ENCODE assay signal across 2 cellular contexts in the genomic region with DNA sequence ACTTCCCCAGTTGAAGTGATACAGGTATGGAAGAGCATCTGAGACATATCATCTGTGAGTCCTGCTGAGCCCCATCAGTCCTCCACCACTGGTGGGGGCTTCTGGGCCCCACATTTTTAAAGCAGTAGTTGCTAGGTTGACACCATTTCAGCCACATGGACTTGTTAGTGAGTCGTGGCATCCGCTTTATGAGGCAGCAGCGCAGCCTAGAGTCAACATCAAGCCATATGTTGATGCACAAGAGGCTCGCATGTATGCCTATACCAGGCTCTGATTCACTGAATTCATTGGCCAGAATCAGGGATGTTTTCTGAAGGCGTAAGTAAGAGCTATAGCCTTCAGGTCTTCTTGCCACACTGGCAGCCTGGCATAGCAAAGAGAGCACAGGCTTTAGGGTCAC.
TF ChIP-seq lines count a peak whose summit lies in the region.

No MANE protein-coding gene starts in this region.

TF ChIP-seq in HepG2, 621 proteins besides CTCF, POLR2A, EP300 and RAD21:
- TF ChIP-seq ISL2 (CRISPR knock-in tag; IDR thresholded peaks at IDR 0.05) (no peak), RBM39 (IDR thresholded peaks at IDR 0.05; ENCODE audit: low read depth, low read length, poor library complexity, severe bottlenecking) (no peak), STAG1 (CRISPR knock-in tag; IDR thresholded peaks at IDR 0.05) (peak; percentile 18; the same call in 1 of the 2 replicates)
- TF ChIP-seq, protein P1, sequence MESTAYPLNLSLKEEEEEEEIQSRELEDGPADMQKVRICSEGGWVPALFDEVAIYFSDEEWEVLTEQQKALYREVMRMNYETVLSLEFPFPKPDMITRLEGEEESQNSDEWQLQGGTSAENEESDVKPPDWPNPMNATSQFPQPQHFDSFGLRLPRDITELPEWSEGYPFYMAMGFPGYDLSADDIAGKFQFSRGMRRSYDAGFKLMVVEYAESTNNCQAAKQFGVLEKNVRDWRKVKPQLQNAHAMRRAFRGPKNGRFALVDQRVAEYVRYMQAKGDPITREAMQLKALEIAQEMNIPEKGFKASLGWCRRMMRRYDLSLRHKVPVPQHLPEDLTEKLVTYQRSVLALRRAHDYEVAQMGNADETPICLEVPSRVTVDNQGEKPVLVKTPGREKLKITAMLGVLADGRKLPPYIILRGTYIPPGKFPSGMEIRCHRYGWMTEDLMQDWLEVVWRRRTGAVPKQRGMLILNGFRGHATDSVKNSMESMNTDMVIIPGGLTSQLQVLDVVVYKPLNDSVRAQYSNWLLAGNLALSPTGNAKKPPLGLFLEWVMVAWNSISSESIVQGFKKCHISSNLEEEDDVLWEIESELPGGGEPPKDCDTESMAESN (CRISPR knock-in tag; conservative IDR thresholded peaks at IDR 0.05): no peak
TF ChIP-seq in HepG2: peak in this region for 1.

TF ChIP-seq in Ishikawa, 13 proteins besides CTCF, POLR2A, EP300 and RAD21:
- TF ChIP-seq, protein P2, sequence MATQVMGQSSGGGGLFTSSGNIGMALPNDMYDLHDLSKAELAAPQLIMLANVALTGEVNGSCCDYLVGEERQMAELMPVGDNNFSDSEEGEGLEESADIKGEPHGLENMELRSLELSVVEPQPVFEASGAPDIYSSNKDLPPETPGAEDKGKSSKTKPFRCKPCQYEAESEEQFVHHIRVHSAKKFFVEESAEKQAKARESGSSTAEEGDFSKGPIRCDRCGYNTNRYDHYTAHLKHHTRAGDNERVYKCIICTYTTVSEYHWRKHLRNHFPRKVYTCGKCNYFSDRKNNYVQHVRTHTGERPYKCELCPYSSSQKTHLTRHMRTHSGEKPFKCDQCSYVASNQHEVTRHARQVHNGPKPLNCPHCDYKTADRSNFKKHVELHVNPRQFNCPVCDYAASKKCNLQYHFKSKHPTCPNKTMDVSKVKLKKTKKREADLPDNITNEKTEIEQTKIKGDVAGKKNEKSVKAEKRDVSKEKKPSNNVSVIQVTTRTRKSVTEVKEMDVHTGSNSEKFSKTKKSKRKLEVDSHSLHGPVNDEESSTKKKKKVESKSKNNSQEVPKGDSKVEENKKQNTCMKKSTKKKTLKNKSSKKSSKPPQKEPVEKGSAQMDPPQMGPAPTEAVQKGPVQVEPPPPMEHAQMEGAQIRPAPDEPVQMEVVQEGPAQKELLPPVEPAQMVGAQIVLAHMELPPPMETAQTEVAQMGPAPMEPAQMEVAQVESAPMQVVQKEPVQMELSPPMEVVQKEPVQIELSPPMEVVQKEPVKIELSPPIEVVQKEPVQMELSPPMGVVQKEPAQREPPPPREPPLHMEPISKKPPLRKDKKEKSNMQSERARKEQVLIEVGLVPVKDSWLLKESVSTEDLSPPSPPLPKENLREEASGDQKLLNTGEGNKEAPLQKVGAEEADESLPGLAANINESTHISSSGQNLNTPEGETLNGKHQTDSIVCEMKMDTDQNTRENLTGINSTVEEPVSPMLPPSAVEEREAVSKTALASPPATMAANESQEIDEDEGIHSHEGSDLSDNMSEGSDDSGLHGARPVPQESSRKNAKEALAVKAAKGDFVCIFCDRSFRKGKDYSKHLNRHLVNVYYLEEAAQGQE (IDR thresholded peaks at IDR 0.05; ENCODE audit: low read depth): no peak
- TF ChIP-seq, protein P3, sequence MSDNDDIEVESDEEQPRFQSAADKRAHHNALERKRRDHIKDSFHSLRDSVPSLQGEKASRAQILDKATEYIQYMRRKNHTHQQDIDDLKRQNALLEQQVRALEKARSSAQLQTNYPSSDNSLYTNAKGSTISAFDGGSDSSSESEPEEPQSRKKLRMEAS (IDR thresholded peaks at IDR 0.05): no peak
- TF ChIP-seq CEBPB (IDR thresholded peaks at IDR 0.05) (no peak), TCF12 (IDR thresholded peaks at IDR 0.05; ENCODE audit: low read depth) (no peak), EGR1 (IDR thresholded peaks at IDR 0.05) (no peak), TEAD4 (IDR thresholded peaks at IDR 0.05) (no peak), FOXM1 (IDR thresholded peaks at IDR 0.05; ENCODE audit: borderline replicate concordance, low read depth) (no peak), CREB1 (IDR thresholded peaks at IDR 0.05; ENCODE audit: low read depth) (no peak)
- TF ChIP-seq, protein P4, sequence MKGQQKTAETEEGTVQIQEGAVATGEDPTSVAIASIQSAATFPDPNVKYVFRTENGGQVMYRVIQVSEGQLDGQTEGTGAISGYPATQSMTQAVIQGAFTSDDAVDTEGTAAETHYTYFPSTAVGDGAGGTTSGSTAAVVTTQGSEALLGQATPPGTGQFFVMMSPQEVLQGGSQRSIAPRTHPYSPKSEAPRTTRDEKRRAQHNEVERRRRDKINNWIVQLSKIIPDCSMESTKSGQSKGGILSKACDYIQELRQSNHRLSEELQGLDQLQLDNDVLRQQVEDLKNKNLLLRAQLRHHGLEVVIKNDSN (IDR thresholded peaks at IDR 0.05): no peak
